Comparison of ENCODE assay signal across 9 cellular contexts in genomic region chr2:194264586-194264985, GRCh38.
"Had no signal": no experiment of that assay in that cellular context is flagged by ENCODE, and none has a peak within 500 bp of the region (broad histone marks: within the 10 kb centered on the region; RNA-seq: fewer than 3 reads in every experiment).

No MANE protein-coding gene starts in this region.

- H3K4me1 Mint-ChIP-seq: IgD-negative memory B cell had no signal

- H3K27ac ChIP-seq: GM23248, HL-60 had no signal

- DNase-seq: GM23248, GOT3, H7, HFFc6 had no signal

- H3K4me3 Mint-ChIP-seq: HFFc6, IgD-negative memory B cell had no signal

- H3K36me3 ChIP-seq: HAP-1 had no signal

- H3K9me3 ChIP-seq: HAP-1 had no signal

- H2AFZ ChIP-seq: GM23248 had no signal

- H3K27ac Mint-ChIP-seq: HFFc6, IgD-negative memory B cell had no signal

- ATAC-seq: HCT116, HepG2 had no signal

- H3K36me3 Mint-ChIP-seq: IgD-negative memory B cell had no signal

- H3K27me3 Mint-ChIP-seq: IgD-negative memory B cell had no signal

- H3K4me3 ChIP-seq: GM23248, HAP-1 had no signal
